2 cellular contexts compared by ENCODE assay signal in the genomic region with DNA sequence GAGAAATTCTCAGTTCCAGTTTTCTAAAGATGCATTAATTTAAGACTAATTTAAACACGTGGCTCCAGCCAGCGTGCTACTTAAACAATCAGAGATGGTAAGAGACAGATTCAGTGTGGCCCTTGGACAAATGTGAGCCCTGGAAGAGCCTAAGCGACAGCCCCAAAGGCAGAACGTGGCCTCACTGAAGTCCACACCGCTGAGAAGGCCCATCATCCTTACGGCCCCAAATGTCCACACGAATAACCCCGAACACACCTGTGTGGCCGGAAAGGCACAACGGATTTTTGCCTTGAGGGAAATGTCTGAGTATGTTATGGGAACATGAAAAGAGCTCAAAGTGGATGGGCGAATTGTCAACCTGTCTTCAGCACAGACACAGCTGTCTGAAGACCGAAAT.
TF ChIP-seq lines count a peak whose summit lies in the region.

No MANE protein-coding gene starts in this region.

TF ChIP-seq in GM23338, 12 proteins besides CTCF, POLR2A, EP300 and RAD21:
- TF ChIP-seq STAT1 (IDR thresholded peaks at IDR 0.05; ENCODE audit: unreplicated experiment): no peak
- TF ChIP-seq NANOG (IDR thresholded peaks at IDR 0.05; ENCODE audit: borderline replicate concordance): no peak
- TF ChIP-seq, protein P1, sequence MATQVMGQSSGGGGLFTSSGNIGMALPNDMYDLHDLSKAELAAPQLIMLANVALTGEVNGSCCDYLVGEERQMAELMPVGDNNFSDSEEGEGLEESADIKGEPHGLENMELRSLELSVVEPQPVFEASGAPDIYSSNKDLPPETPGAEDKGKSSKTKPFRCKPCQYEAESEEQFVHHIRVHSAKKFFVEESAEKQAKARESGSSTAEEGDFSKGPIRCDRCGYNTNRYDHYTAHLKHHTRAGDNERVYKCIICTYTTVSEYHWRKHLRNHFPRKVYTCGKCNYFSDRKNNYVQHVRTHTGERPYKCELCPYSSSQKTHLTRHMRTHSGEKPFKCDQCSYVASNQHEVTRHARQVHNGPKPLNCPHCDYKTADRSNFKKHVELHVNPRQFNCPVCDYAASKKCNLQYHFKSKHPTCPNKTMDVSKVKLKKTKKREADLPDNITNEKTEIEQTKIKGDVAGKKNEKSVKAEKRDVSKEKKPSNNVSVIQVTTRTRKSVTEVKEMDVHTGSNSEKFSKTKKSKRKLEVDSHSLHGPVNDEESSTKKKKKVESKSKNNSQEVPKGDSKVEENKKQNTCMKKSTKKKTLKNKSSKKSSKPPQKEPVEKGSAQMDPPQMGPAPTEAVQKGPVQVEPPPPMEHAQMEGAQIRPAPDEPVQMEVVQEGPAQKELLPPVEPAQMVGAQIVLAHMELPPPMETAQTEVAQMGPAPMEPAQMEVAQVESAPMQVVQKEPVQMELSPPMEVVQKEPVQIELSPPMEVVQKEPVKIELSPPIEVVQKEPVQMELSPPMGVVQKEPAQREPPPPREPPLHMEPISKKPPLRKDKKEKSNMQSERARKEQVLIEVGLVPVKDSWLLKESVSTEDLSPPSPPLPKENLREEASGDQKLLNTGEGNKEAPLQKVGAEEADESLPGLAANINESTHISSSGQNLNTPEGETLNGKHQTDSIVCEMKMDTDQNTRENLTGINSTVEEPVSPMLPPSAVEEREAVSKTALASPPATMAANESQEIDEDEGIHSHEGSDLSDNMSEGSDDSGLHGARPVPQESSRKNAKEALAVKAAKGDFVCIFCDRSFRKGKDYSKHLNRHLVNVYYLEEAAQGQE (IDR thresholded peaks at IDR 0.05; ENCODE audit: unreplicated experiment): no peak
- no peak for TF ChIP-seq EZH2 (IDR thresholded peaks at IDR 0.05; ENCODE audit: low read depth, unreplicated experiment)
- TF ChIP-seq CREB1 (CRISPR knock-in tag; IDR thresholded peaks at IDR 0.05; ENCODE audit: low read depth): no peak
- no peak for TF ChIP-seq POLR2AphosphoS5 (IDR thresholded peaks at IDR 0.05; ENCODE audit: low read depth)
- no peak for TF ChIP-seq JUNB (IDR thresholded peaks at IDR 0.05; ENCODE audit: unreplicated experiment)
- no peak for TF ChIP-seq ZNF114 (CRISPR knock-in tag; IDR thresholded peaks at IDR 0.05)

TF ChIP-seq in K562, 482 proteins besides CTCF, POLR2A, EP300 and RAD21:
- TF ChIP-seq HOMEZ (CRISPR knock-in tag; IDR thresholded peaks at IDR 0.05) (no peak), ZNF282 (CRISPR knock-in tag; IDR thresholded peaks at IDR 0.05) (no peak), SNAPC5 (CRISPR knock-in tag; IDR thresholded peaks at IDR 0.05) (no peak), BMI1 (IDR thresholded peaks at IDR 0.05; ENCODE audit: low read length) (no peak), TRIM28 (IDR thresholded peaks at IDR 0.05) (no peak), NFE2 (IDR thresholded peaks at IDR 0.05; ENCODE audit: low read depth) (no peak), ELF1 (tag; IDR thresholded peaks at IDR 0.05) (no peak), ZNF232 (CRISPR knock-in tag; IDR thresholded peaks at IDR 0.05) (no peak), POLR2G (IDR thresholded peaks at IDR 0.05; ENCODE audit: low read depth, low read length) (no peak), MYBL2 (IDR thresholded peaks at IDR 0.05; ENCODE audit: low read depth) (no peak), MYBL2 (CRISPR knock-in tag; IDR thresholded peaks at IDR 0.05; ENCODE audit: borderline replicate concordance) (no peak), ZNF449 (CRISPR knock-in tag; IDR thresholded peaks at IDR 0.05) (no peak)
- TF ChIP-seq, protein P2, sequence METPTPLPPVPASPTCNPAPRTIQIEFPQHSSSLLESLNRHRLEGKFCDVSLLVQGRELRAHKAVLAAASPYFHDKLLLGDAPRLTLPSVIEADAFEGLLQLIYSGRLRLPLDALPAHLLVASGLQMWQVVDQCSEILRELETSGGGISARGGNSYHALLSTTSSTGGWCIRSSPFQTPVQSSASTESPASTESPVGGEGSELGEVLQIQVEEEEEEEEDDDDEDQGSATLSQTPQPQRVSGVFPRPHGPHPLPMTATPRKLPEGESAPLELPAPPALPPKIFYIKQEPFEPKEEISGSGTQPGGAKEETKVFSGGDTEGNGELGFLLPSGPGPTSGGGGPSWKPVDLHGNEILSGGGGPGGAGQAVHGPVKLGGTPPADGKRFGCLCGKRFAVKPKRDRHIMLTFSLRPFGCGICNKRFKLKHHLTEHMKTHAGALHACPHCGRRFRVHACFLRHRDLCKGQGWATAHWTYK (CRISPR knock-in tag; IDR thresholded peaks at IDR 0.05): no peak
TF ChIP-seq in K562: peak in this region for 0.
